Comparison of ENCODE assay signal across 24 cellular contexts in genomic region chr2:60148717-60149116, GRCh38.
DNase-seq lines count a peak whose midpoint lies in the region; ATAC-seq and TF ChIP-seq lines count a peak whose summit lies in the region.
"Had no signal": no experiment of that assay in that cellular context is flagged by ENCODE, and none has a peak within 500 bp of the region (broad histone marks: within the 10 kb centered on the region; RNA-seq: fewer than 3 reads in every experiment).

No MANE protein-coding gene starts in this region.

- H3K36me3 Mint-ChIP-seq in activated CD4-positive, alpha-beta T cell treated with anti-CD3 and anti-CD28 coated beads, Interleukin-2, amount 10 ng/mL, durations not matched to agents 24 days and 14 days (ENCODE audit: low read depth), result no peaks in the 10 kb centered on the region
- no peaks in the 10 kb centered on the region for H3K36me3 Mint-ChIP-seq in stimulated activated effector memory CD8-positive, alpha-beta T cell treated with anti-CD3 and anti-CD28 coated beads, Interleukin-12 subunit alpha, Interleukin-12 subunit beta, amount 100 ng/mL, for 72 hours
- H3K36me3 Mint-ChIP-seq: IgD-negative memory B cell had no signal

- no peaks in the 10 kb centered on the region for H3K27me3 Mint-ChIP-seq in activated CD4-positive, alpha-beta T cell treated with anti-CD3 and anti-CD28 coated beads, Interleukin-2, amount 10 ng/mL, durations not matched to agents 24 days and 14 days
- H3K27me3 Mint-ChIP-seq: dendritic cell treated with granulocyte-macrophage colony-stimulating factor and Interleukin-4, amounts not matched to agents 40 ng/mL and 50 ng/mL, for 4 days; IgD-negative memory B cell had no signal

- no peak overlapping the region for H3K27ac Mint-ChIP-seq in activated CD4-positive, alpha-beta T cell treated with anti-CD3 and anti-CD28 coated beads, Interleukin-2, amount 10 ng/mL, durations not matched to agents 24 days and 14 days
- no peak overlapping the region for H3K27ac Mint-ChIP-seq in stimulated activated effector memory CD8-positive, alpha-beta T cell treated with anti-CD3 and anti-CD28 coated beads, Interleukin-12 subunit alpha, Interleukin-12 subunit beta, amount 100 ng/mL, for 72 hours
- H3K27ac Mint-ChIP-seq: dendritic cell treated with granulocyte-macrophage colony-stimulating factor and Interleukin-4, amounts not matched to agents 40 ng/mL and 50 ng/mL, for 4 days had no signal

- no peaks in the 10 kb centered on the region for H3K4me1 Mint-ChIP-seq in activated CD4-positive, alpha-beta T cell treated with anti-CD3 and anti-CD28 coated beads, Interleukin-2, amount 10 ng/mL, durations not matched to agents 24 days and 14 days
- H3K4me1 Mint-ChIP-seq in stimulated activated effector memory CD8-positive, alpha-beta T cell treated with anti-CD3 and anti-CD28 coated beads, Interleukin-12 subunit alpha, Interleukin-12 subunit beta, amount 100 ng/mL, for 72 hours, result no peaks in the 10 kb centered on the region

- no peak for TF ChIP-seq POLR2A in NB4 (IDR thresholded peaks at IDR 0.05; ENCODE audit: extremely low read depth, insufficient read length)

- H3K27ac ChIP-seq in tibial artery, result no peak overlapping the region
- H3K27ac ChIP-seq: heart right ventricle, neutrophil, RWPE1, upper lobe of left lung had no signal

- H3K9me3 ChIP-seq in tibial artery, result no peaks in the 10 kb centered on the region
- H3K9me3 ChIP-seq: neutrophil had no signal

- no peaks in the 10 kb centered on the region for H3K27me3 ChIP-seq in tibial artery
- H3K27me3 ChIP-seq: heart right ventricle, neutrophil, upper lobe of left lung had no signal

- H3K9me3 Mint-ChIP-seq in activated CD4-positive, alpha-beta T cell treated with anti-CD3 and anti-CD28 coated beads, Interleukin-2, amount 10 ng/mL, durations not matched to agents 24 days and 14 days, result peaks cover 3% of the 10 kb centered on the region
- H3K9me3 Mint-ChIP-seq in stimulated activated effector memory CD8-positive, alpha-beta T cell treated with anti-CD3 and anti-CD28 coated beads, Interleukin-12 subunit alpha, Interleukin-12 subunit beta, amount 100 ng/mL, for 72 hours, result peaks cover 2% of the 10 kb centered on the region
- H3K9me3 Mint-ChIP-seq: dendritic cell treated with granulocyte-macrophage colony-stimulating factor and Interleukin-4, amounts not matched to agents 40 ng/mL and 50 ng/mL, for 4 days had no signal

- intact Hi-C loops in activated CD4-positive, alpha-beta T cell treated with anti-CD3 and anti-CD28 coated beads, Interleukin-2, amount 10 ng/mL, durations not matched to agents 24 days and 14 days (cut with micrococcal nuclease), result no loop called here
- intact Hi-C loops in tibial artery (cut with DNase I; ENCODE audit: low total_unique reads), result no loop called here

- no peak overlapping the region for H3K4me3 Mint-ChIP-seq in activated CD4-positive, alpha-beta T cell treated with anti-CD3 and anti-CD28 coated beads, Interleukin-2, amount 10 ng/mL, durations not matched to agents 24 days and 14 days
- no peak overlapping the region for H3K4me3 Mint-ChIP-seq in stimulated activated effector memory CD8-positive, alpha-beta T cell treated with anti-CD3 and anti-CD28 coated beads, Interleukin-12 subunit alpha, Interleukin-12 subunit beta, amount 100 ng/mL, for 72 hours
- H3K4me3 Mint-ChIP-seq: dendritic cell treated with granulocyte-macrophage colony-stimulating factor and Interleukin-4, amounts not matched to agents 40 ng/mL and 50 ng/mL, for 4 days had no signal

- DNase-seq in activated CD4-positive, alpha-beta T cell treated with anti-CD3 and anti-CD28 coated beads, Interleukin-2, amount 10 ng/mL, durations not matched to agents 24 days and 14 days, result peak; percentile 32
- DNase-seq in activated CD4-positive, alpha-beta T cell treated with anti-CD3 and anti-CD28 coated beads for 1 hour, result no peak
- DNase-seq in NB4 (ENCODE audit: low read depth), result peak; percentile 47
- DNase-seq in stimulated activated effector memory CD8-positive, alpha-beta T cell treated with anti-CD3 and anti-CD28 coated beads, Interleukin-12 subunit alpha, Interleukin-12 subunit beta, amount 100 ng/mL, for 72 hours (ENCODE audit: low spot score in 2 of 2), result no peak
- no peak for DNase-seq in cortex of kidney (lab: John Stamatoyannopoulos, UW)
- no peak for DNase-seq in tibial artery
- DNase-seq: activated CD4-positive, CD25-positive, alpha-beta regulatory T cell treated with anti-CD3 and anti-CD28 coated beads, Interleukin-2, amount 50 U/mL, for 72 hours; activated effector memory CD4-positive, alpha-beta T cell treated with Interleukin-2 at 50 U/mL for 16 hours; amniotic stem cell; Caco-2; heart right ventricle; NCI-H1092 treated with DMSO at 0.1 percent for 48 hours; NCI-H2081 treated with DMSO at 0.1 percent for 48 hours; NCI-H510A; NK-92 treated with Interleukin-12 subunit alpha and Interleukin-12 subunit beta, amount 100 ng/mL, for 24 hours; small intestine; stimulated activated CD4-positive, alpha-beta T cell treated with anti-CD3 and anti-CD28 coated beads, Interleukin-2, amount 100 ng/mL, for 48 hours; upper lobe of left lung had no signal

- H3K4me3 ChIP-seq in NB4 (ENCODE audit: low read depth, low read length) (no peak overlapping the region), tibial artery (no peak overlapping the region)
- H3K4me3 ChIP-seq: heart right ventricle, upper lobe of left lung had no signal

- TF ChIP-seq CTCF in NB4 (IDR thresholded peaks at IDR 0.05; ENCODE audit: low read depth, low read length) (no peak), tibial artery (IDR thresholded peaks at IDR 0.05) (no peak)

- H3K36me3 ChIP-seq in tibial artery, result no peaks in the 10 kb centered on the region
- H3K36me3 ChIP-seq: heart right ventricle, neutrophil, upper lobe of left lung had no signal

- no peaks in the 10 kb centered on the region for H3K4me1 ChIP-seq in tibial artery
- H3K4me1 ChIP-seq: Caco-2, heart right ventricle, upper lobe of left lung had no signal

- ATAC-seq in HG02938 (IDR thresholded peaks at IDR 0.05; ENCODE audit: unreplicated experiment) (peak; percentile 72), GM18868 (IDR thresholded peaks at IDR 0.05; ENCODE audit: unreplicated experiment) (no peak)
- peak; percentile 8 for ATAC-seq in stimulated activated effector memory CD8-positive, alpha-beta T cell treated with anti-CD3 and anti-CD28 coated beads, Interleukin-12 subunit alpha, Interleukin-12 subunit beta, amount 100 ng/mL, for 72 hours
- ATAC-seq: heart right ventricle had no signal

Comparison
In these comparisons a context has a peak if more than half of its experiments do, and no peak if none do; other contexts are left out.
1. DNase-seq: peak in activated CD4-positive, alpha-beta T cell treated with anti-CD3 and anti-CD28 coated beads, Interleukin-2, amount 10 ng/mL, durations not matched to agents 24 days and 14 days (single experiment) and NB4 (single experiment); none in activated CD4-positive, alpha-beta T cell treated with anti-CD3 and anti-CD28 coated beads for 1 hour (single experiment), stimulated activated effector memory CD8-positive, alpha-beta T cell treated with anti-CD3 and anti-CD28 coated beads, Interleukin-12 subunit alpha, Interleukin-12 subunit beta, amount 100 ng/mL, for 72 hours (0 of 2), cortex of kidney (single experiment) and tibial artery (0 of 2).